Comparison of ENCODE assay signal across 11 cellular contexts in the genomic region with DNA sequence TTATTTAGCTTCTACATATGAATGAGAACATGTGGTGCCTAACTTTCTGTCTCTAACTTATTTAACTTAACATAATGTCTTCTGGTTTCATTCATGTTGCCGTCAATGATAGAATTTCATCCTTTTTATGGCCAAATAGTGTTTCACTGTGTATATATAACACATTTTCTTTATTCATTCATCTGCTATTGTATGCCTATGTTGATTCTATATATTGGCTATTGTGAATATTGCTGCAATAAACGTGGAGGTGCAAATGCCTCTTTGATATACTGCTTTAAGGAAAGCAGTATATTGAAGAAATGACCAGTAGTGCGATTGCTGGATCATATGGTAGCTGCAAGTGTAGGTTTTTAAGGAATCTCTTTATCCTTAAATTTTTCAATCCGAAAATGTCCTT. TPM values are rescaled to one million over a fixed set of nuclear protein-coding genes. Genes with fewer than 3 reads are reported as not detected.
"Had no signal": no experiment of that assay in that cellular context is flagged by ENCODE, and none has a peak within 500 bp of the region (broad histone marks: within the 10 kb centered on the region; RNA-seq: fewer than 3 reads in every experiment).

No MANE protein-coding gene starts in this region.

- H3K4me3 ChIP-seq: GM23248, GM23338, HAP-1 had no signal

- ATAC-seq: GM23338, HCT116 had no signal

- H2AFZ ChIP-seq: GM23248, GM23338 had no signal

- H3K36me3 ChIP-seq: HAP-1 had no signal

- H3K4me2 ChIP-seq: GM23338 had no signal

- H3K27ac ChIP-seq: GM23248 had no signal

- H3K9ac ChIP-seq: GM23248 had no signal

- DNase-seq: GM23248, GOT3, H9, HCEC 1CT, HFFc6 had no signal

- H3K4me1 ChIP-seq: HAP-1 had no signal

- H3K9me3 ChIP-seq: HAP-1 had no signal

RNA-seq across cellular contexts. Expression of a gene that starts 10.0 kb away (rescaled TPM):
- total RNA-seq: GM23248, GM23338, H1, H4, H7, H9, HFFc6 had no signal
- polyA plus RNA-seq: GM23248, H1 had no signal

RNA-seq across cellular contexts. Expression of a gene that starts 44.7 kb away (rescaled TPM):
- total RNA-seq: GM23248, GM23338, H1, H4, H7, H9, HFFc6 had no signal
- polyA plus RNA-seq: GM23248, GM23338, H1 had no signal
